8 cellular contexts compared by ENCODE assay signal in the genomic region with DNA sequence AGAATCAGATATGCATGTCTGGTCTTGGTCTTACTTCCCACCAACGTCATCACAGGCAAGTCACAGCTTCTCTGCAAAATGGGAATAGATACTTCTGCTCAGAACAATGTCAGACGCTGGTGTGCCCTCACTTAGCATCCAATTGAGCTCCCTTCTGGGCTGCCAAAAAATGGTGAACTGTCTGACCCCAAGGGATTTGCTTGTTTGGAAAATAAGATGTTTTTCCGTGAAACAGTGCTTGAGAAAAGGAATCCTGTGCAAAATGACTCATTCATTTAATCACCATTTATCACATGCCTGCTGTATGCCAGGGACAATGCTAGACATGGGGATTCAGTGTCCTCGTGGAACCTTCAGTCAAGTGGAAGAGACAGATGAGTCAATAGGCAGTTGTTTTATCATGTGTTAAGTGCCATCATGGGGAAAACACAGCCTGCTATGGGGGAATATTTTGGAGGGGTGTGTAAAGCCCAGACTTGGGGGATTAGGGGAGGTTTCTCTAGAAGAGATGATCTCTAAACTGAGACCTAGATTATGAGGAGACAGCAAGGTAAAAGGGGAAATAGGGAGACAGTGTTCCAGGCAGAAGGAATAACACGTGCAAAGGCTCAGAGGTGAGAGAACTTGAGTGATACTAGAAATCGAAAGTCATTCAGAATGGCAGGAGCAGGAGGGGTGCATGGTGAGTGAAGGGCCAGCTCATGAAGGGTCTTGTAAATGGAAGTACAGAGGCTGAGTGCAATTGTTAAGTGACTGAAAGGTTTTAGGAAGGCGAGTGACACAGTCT. TPM values are rescaled to one million over a fixed set of nuclear protein-coding genes. Genes with fewer than 3 reads are reported as not detected.
DNase-seq lines count a peak whose midpoint lies in the region; ATAC-seq and TF ChIP-seq lines count a peak whose summit lies in the region.

No MANE protein-coding gene starts in this region.

- peak overlapping the region; percentile 63 to 86 for H3K27ac Mint-ChIP-seq in natural killer cell treated with Interleukin-12 subunit alpha and Interleukin-12 subunit beta and Interleukin-15 and Interleukin-18, amount 100 ng/mL, for 72 hours
- H3K27ac Mint-ChIP-seq in natural killer cell, result no peak overlapping the region
- H3K27ac Mint-ChIP-seq in naive thymus-derived CD4-positive, alpha-beta T cell, result peak overlapping the region in 1 of 9 donors; percentile 35

- H3K36me3 ChIP-seq in naive thymus-derived CD4-positive, alpha-beta T cell (ENCODE audit: control insufficient read depth in 2 of 3, insufficient read depth in 3 of 3, low read length in 3 of 3), result no peaks in the 10 kb centered on the region

- peaks cover 21 to 42% of the 10 kb centered on the region in 2 donors for H3K4me1 Mint-ChIP-seq in natural killer cell treated with Interleukin-12 subunit alpha and Interleukin-12 subunit beta and Interleukin-15 and Interleukin-18, amount 100 ng/mL, for 72 hours (ENCODE audit: low read depth in 2 of 2)
- H3K4me1 Mint-ChIP-seq in natural killer cell, result peaks cover 0 to 11% of the 10 kb centered on the region in 2 donors
- peaks cover 0 to 40% (median 11%) of the 10 kb centered on the region in 7 donors for H3K4me1 Mint-ChIP-seq in naive thymus-derived CD4-positive, alpha-beta T cell

- H3K36me3 Mint-ChIP-seq in natural killer cell treated with Interleukin-12 subunit alpha and Interleukin-12 subunit beta and Interleukin-15 and Interleukin-18, amount 100 ng/mL, for 72 hours, result no peaks in the 10 kb centered on the region
- no peaks in the 10 kb centered on the region for H3K36me3 Mint-ChIP-seq in natural killer cell
- H3K36me3 Mint-ChIP-seq in naive thymus-derived CD4-positive, alpha-beta T cell, result peaks cover 0 to 12% (median 0%) of the 10 kb centered on the region in 5 donors

- H3K9me3 Mint-ChIP-seq in natural killer cell treated with Interleukin-12 subunit alpha and Interleukin-12 subunit beta and Interleukin-15 and Interleukin-18, amount 100 ng/mL, for 72 hours, result no peaks in the 10 kb centered on the region
- no peaks in the 10 kb centered on the region for H3K9me3 Mint-ChIP-seq in natural killer cell
- H3K9me3 Mint-ChIP-seq in naive thymus-derived CD4-positive, alpha-beta T cell, result no peaks in the 10 kb centered on the region

- H3K4me3 ChIP-seq in naive thymus-derived CD4-positive, alpha-beta T cell (ENCODE audit: low read length), result no peak overlapping the region

- no peak for DNase-seq in natural killer cell treated with Interleukin-12 subunit alpha and Interleukin-12 subunit beta and Interleukin-15 and Interleukin-18, amount 100 ng/mL, for 72 hours (ENCODE audit: low spot score)
- DNase-seq in natural killer cell (no peak), kidney tubule cell (ENCODE audit: low spot score) (peak; percentile 92), DMS 273 (lab: John Stamatoyannopoulos, UW; ENCODE audit: unreplicated experiment) (no peak), posterior vena cava (ENCODE audit: low spot score) (no peak), DMS153 treated with DMSO at 0.1 percent for 48 hours (lab: John Stamatoyannopoulos, UW; ENCODE audit: unreplicated experiment) (no peak)
- DNase-seq in naive thymus-derived CD4-positive, alpha-beta T cell, result no peak

- no peaks in the 10 kb centered on the region for H3K4me1 ChIP-seq in naive thymus-derived CD4-positive, alpha-beta T cell (ENCODE audit: control insufficient read depth in 2 of 2, insufficient read depth in 2 of 2, low read length in 2 of 2)

- peak in 1 of 2 donors; percentile 7 for ATAC-seq in natural killer cell treated with Interleukin-12 subunit alpha and Interleukin-12 subunit beta and Interleukin-15 and Interleukin-18, amount 100 ng/mL, for 72 hours
- ATAC-seq in natural killer cell (no peak), SK-N-SH treated with all-trans-retinoic acid at 6 μM for 48 hours (peak; percentile 13; the same call in 2 of the 3 replicates)
- ATAC-seq in naive thymus-derived CD4-positive, alpha-beta T cell, result no peak

- no peak for TF ChIP-seq CTCF in natural killer cell (IDR thresholded peaks at IDR 0.05)

- CTCF ChIA-PET in naive thymus-derived CD4-positive, alpha-beta T cell (lab: Charles Lee), result no interaction called here

- POLR2A ChIA-PET in naive thymus-derived CD4-positive, alpha-beta T cell (lab: Charles Lee), result no interaction called here

- intact Hi-C loops in natural killer cell (cut with micrococcal nuclease), result no loop called here
- intact Hi-C loops in posterior vena cava (cut with DNase I), result no loop called here
- intact Hi-C loops in naive thymus-derived CD4-positive, alpha-beta T cell (cut with micrococcal nuclease), result loop anchor here in 1 of 2 donors (2.0 kb wide), 1 partner anchor 15 kb away; no protein-coding TSS in a partner anchor

- H3K27me3 Mint-ChIP-seq in natural killer cell treated with Interleukin-12 subunit alpha and Interleukin-12 subunit beta and Interleukin-15 and Interleukin-18, amount 100 ng/mL, for 72 hours, result peaks cover 17% of the 10 kb centered on the region in 2 donors
- peaks cover 33 to 36% of the 10 kb centered on the region in 2 donors for H3K27me3 Mint-ChIP-seq in natural killer cell (ENCODE audit: low read depth in 2 of 2)
- H3K27me3 Mint-ChIP-seq in naive thymus-derived CD4-positive, alpha-beta T cell, result peaks cover 18 to 41% (median 24%) of the 10 kb centered on the region in 5 donors

- no peak overlapping the region for H3K27ac ChIP-seq in naive thymus-derived CD4-positive, alpha-beta T cell (ENCODE audit: low read depth, low read length)

- H3K27me3 ChIP-seq in naive thymus-derived CD4-positive, alpha-beta T cell (ENCODE audit: control insufficient read depth in 2 of 2, insufficient read depth in 2 of 2, low read length in 2 of 2), result no peaks in the 10 kb centered on the region

- no peaks in the 10 kb centered on the region for H3K9me3 ChIP-seq in naive thymus-derived CD4-positive, alpha-beta T cell (ENCODE audit: control insufficient read depth in 2 of 3, low read length in 3 of 3)

- peak overlapping the region; percentile 68 for H3K4me3 Mint-ChIP-seq in natural killer cell treated with Interleukin-12 subunit alpha and Interleukin-12 subunit beta and Interleukin-15 and Interleukin-18, amount 100 ng/mL, for 72 hours
- no peak overlapping the region for H3K4me3 Mint-ChIP-seq in natural killer cell
- H3K4me3 Mint-ChIP-seq in naive thymus-derived CD4-positive, alpha-beta T cell, result peak overlapping the region in 1 of 10 donors; percentile 33

TF ChIP-seq in SK-N-SH treated with all-trans-retinoic acid at 6 μM for 48 hours, 23 proteins besides CTCF, POLR2A, EP300 and RAD21:
- TF ChIP-seq, protein P1, sequence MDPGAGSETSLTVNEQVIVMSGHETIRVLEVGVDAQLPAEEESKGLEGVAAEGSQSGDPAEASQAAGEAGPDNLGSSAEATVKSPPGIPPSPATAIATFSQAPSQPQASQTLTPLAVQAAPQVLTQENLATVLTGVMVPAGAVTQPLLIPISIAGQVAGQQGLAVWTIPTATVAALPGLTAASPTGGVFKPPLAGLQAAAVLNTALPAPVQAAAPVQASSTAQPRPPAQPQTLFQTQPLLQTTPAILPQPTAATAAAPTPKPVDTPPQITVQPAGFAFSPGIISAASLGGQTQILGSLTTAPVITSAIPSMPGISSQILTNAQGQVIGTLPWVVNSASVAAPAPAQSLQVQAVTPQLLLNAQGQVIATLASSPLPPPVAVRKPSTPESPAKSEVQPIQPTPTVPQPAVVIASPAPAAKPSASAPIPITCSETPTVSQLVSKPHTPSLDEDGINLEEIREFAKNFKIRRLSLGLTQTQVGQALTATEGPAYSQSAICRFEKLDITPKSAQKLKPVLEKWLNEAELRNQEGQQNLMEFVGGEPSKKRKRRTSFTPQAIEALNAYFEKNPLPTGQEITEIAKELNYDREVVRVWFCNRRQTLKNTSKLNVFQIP (CRISPR knock-in tag; IDR thresholded peaks at IDR 0.05; ENCODE audit: borderline replicate concordance, low read depth), result no peak
- TF ChIP-seq PPARA (CRISPR knock-in tag; IDR thresholded peaks at IDR 0.05; ENCODE audit: borderline replicate concordance), result no peak
- no peak for TF ChIP-seq ZNF565 (CRISPR knock-in tag; conservative IDR thresholded peaks at IDR 0.05; ENCODE audit: low read depth)
- TF ChIP-seq, protein P2, sequence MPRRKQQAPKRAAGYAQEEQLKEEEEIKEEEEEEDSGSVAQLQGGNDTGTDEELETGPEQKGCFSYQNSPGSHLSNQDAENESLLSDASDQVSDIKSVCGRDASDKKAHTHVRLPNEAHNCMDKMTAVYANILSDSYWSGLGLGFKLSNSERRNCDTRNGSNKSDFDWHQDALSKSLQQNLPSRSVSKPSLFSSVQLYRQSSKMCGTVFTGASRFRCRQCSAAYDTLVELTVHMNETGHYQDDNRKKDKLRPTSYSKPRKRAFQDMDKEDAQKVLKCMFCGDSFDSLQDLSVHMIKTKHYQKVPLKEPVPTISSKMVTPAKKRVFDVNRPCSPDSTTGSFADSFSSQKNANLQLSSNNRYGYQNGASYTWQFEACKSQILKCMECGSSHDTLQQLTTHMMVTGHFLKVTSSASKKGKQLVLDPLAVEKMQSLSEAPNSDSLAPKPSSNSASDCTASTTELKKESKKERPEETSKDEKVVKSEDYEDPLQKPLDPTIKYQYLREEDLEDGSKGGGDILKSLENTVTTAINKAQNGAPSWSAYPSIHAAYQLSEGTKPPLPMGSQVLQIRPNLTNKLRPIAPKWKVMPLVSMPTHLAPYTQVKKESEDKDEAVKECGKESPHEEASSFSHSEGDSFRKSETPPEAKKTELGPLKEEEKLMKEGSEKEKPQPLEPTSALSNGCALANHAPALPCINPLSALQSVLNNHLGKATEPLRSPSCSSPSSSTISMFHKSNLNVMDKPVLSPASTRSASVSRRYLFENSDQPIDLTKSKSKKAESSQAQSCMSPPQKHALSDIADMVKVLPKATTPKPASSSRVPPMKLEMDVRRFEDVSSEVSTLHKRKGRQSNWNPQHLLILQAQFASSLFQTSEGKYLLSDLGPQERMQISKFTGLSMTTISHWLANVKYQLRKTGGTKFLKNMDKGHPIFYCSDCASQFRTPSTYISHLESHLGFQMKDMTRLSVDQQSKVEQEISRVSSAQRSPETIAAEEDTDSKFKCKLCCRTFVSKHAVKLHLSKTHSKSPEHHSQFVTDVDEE (CRISPR knock-in tag; IDR thresholded peaks at IDR 0.05), result no peak
- TF ChIP-seq RARB (CRISPR knock-in tag; IDR thresholded peaks at IDR 0.05), result no peak

RNA-seq across cellular contexts. Expression of a gene that starts 3.8 kb away (rescaled TPM):
- 1 to 10 TPM in 1 of 2 donors, under 1 TPM in 1; 0.43 to 1.2 TPM for total RNA-seq in natural killer cell treated with Interleukin-12 subunit alpha and Interleukin-12 subunit beta and Interleukin-15 and Interleukin-18, amount 100 ng/mL, for 72 hours
- total RNA-seq in natural killer cell (1 to 10 TPM in 1 of 3 donors, under 1 TPM in 1, not detected in 1; 0.39 to 1.3 TPM), posterior vena cava (under 1 TPM; 0.37 to 0.52 TPM)
- total RNA-seq in naive thymus-derived CD4-positive, alpha-beta T cell, result 1 to 10 TPM in 2 of 5 experiments, under 1 TPM in 1, not detected in 2; 0.70 to 1.6 (median 1.2) TPM
- not detected for polyA plus RNA-seq in naive thymus-derived CD4-positive, alpha-beta T cell

Comparison
In these comparisons a context has a peak if more than half of its experiments do, and no peak if none do; other contexts are left out.
1. H3K27ac Mint-ChIP-seq: peak in natural killer cell treated with Interleukin-12 subunit alpha and Interleukin-12 subunit beta and Interleukin-15 and Interleukin-18, amount 100 ng/mL, for 72 hours (2 of 2); none in natural killer cell (0 of 2).